22 cellular contexts compared by ENCODE assay signal in the genomic region with DNA sequence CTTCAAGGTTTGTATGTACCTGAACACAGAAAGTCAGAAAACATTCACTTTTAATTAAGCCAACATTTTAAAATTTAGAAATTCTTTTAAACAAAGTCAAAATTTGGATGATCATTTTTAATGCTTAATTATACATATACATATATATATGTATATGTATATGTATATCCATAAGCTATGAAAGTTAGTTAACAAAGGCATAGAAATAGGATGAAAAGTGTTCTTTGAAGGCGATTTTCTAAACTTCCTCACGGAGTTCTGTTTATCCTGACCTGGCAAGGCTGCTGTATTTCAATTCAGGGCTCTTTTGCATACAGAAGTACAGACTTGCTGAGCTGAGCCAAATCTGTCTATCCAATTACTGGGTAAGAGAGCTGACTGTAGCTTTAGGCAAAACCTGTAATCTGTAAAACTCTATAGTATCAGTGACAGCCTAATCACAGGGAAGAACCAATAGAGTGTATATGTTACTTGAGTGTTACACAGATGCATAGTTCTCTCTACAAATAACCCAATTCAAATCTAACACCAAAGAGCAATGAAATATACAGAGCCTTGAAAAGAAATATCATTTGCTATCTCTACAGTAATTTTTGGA. TPM values are rescaled to one million over a fixed set of nuclear protein-coding genes. Genes with fewer than 3 reads are reported as not detected.
DNase-seq lines count a peak whose midpoint lies in the region; ATAC-seq and TF ChIP-seq lines count a peak whose summit lies in the region.
"Had no signal": no experiment of that assay in that cellular context is flagged by ENCODE, and none has a peak within 500 bp of the region (broad histone marks: within the 10 kb centered on the region; RNA-seq: fewer than 3 reads in every experiment).

No MANE protein-coding gene starts in this region.

- H3K27me3 Mint-ChIP-seq in neural progenitor cell (ENCODE audit: insufficient read depth, low read depth), result peaks cover 12% of the 10 kb centered on the region

- ATAC-seq in GM19455 (IDR thresholded peaks at IDR 0.05; ENCODE audit: unreplicated experiment), result no peak
- ATAC-seq in GM21619 (IDR thresholded peaks at IDR 0.05; ENCODE audit: unreplicated experiment), result no peak
- ATAC-seq: Panc1, T-cell had no signal

- H3K27me3 ChIP-seq in WERI-Rb-1 (ENCODE audit: insufficient read depth, low read depth, severe bottlenecking), result no peaks in the 10 kb centered on the region
- peaks cover 38% of the 10 kb centered on the region for H3K27me3 ChIP-seq in neural progenitor cell
- H3K27me3 ChIP-seq: BLaER1 had no signal

- H3K4me3 Mint-ChIP-seq in neural progenitor cell, result no peak overlapping the region
- H3K4me3 Mint-ChIP-seq: CD4-positive, alpha-beta T cell; T-cell had no signal

- H3K27ac Mint-ChIP-seq in neural progenitor cell, result no peak overlapping the region
- H3K27ac Mint-ChIP-seq: CD4-positive, alpha-beta T cell; T-cell had no signal

- no peak overlapping the region for H3K4me2 ChIP-seq in neural progenitor cell
- H3K4me2 ChIP-seq: BLaER1 had no signal

- peaks cover 6% of the 10 kb centered on the region for H4K20me1 ChIP-seq in neural progenitor cell (ENCODE audit: low read depth)
- H4K20me1 ChIP-seq: BLaER1 had no signal

- H3K79me2 ChIP-seq in neural progenitor cell (ENCODE audit: low read depth), result no peaks in the 10 kb centered on the region

- peak; percentile 28 for DNase-seq in NCI-H1436 treated with DMSO at 0.1 percent for 48 hours (lab: John Stamatoyannopoulos, UW)
- DNase-seq in NCI-H1436 (lab: John Stamatoyannopoulos, UW), result no peak
- peak; percentile 5 to 51 for DNase-seq in NCI-H526 (lab: John Stamatoyannopoulos, UW)
- DNase-seq in WERI-Rb-1, result peak; percentile 17
- DNase-seq in neural progenitor cell (ENCODE audit: low spot score), result peak; percentile 14
- DNase-seq in cerebellar nuclear complex (lab: John Stamatoyannopoulos, UW), result no peak
- DNase-seq: ACHN; CD4-positive, alpha-beta T cell; COR-L47; DMS79; IMR-90; NCI-H1105 treated with DMSO at 0.1 percent for 48 hours; NCI-H1694 treated with DMSO at 0.1 percent for 48 hours; NCI-H226; NK-92 treated with Interleukin-12 subunit alpha and Interleukin-12 subunit beta, amount 100 ng/mL, for 24 hours; SIG-M5; T-cell had no signal

- no peaks in the 10 kb centered on the region for H3K36me3 ChIP-seq in WERI-Rb-1
- no peaks in the 10 kb centered on the region for H3K36me3 ChIP-seq in neural progenitor cell
- H3K36me3 ChIP-seq: BLaER1 had no signal

- H3K9me3 Mint-ChIP-seq in neural progenitor cell, result no peaks in the 10 kb centered on the region
- H3K9me3 Mint-ChIP-seq: CD4-positive, alpha-beta T cell had no signal

- H3K9me3 ChIP-seq in WERI-Rb-1 (ENCODE audit: severe bottlenecking) (no peaks in the 10 kb centered on the region), neural progenitor cell (ENCODE audit: low read depth) (no peaks in the 10 kb centered on the region)

- H3K36me3 Mint-ChIP-seq in neural progenitor cell, result no peaks in the 10 kb centered on the region
- H3K36me3 Mint-ChIP-seq: T-cell had no signal

- TF ChIP-seq CTCF in WERI-Rb-1 (IDR thresholded peaks at IDR 0.05; ENCODE audit: low read depth, low read length) (no peak), neural progenitor cell (IDR thresholded peaks at IDR 0.05) (no peak)

- H3K9ac ChIP-seq in neural progenitor cell, result no peak overlapping the region
- H3K9ac ChIP-seq: BLaER1 had no signal

- H3K4me1 ChIP-seq in neural progenitor cell, result peaks cover 19% of the 10 kb centered on the region

- H3K4me3 ChIP-seq in WERI-Rb-1 (ENCODE audit: low read depth, low read length) (no peak overlapping the region), neural progenitor cell (no peak overlapping the region)
- H3K4me3 ChIP-seq: BLaER1 had no signal

- no peaks in the 10 kb centered on the region for H3F3A ChIP-seq in neural progenitor cell (ENCODE audit: low read depth)

- peaks cover 8% of the 10 kb centered on the region for H3K4me1 Mint-ChIP-seq in neural progenitor cell
- H3K4me1 Mint-ChIP-seq: T-cell had no signal

- H3K27ac ChIP-seq in WERI-Rb-1 (no peak overlapping the region), neural progenitor cell (no peak overlapping the region)
- H3K27ac ChIP-seq: 22Rv1, BLaER1 had no signal

- H2AFZ ChIP-seq in neural progenitor cell (replicated peaks), result no peak overlapping the region

RNA-seq across cellular contexts. Expression of a gene that starts 32.1 kb away (rescaled TPM):
- total RNA-seq in neural progenitor cell (ENCODE audit: low replicate concordance), result 1.1 and 1.2 TPM in 2 replicates
- total RNA-seq: CD4-positive, alpha-beta T cell had no signal

Comparison
In these comparisons a context has a peak if more than half of its experiments do, and no peak if none do; other contexts are left out.
1. DNase-seq: peak in NCI-H1436 treated with DMSO at 0.1 percent for 48 hours (single experiment), NCI-H526 (2 of 2), WERI-Rb-1 (single experiment) and neural progenitor cell (single experiment); none in NCI-H1436 (single experiment) and cerebellar nuclear complex (0 of 2).